ENCODE assay signal across 1 cellular context in genomic region chr1:161304927-161305871, GRCh38.
TF ChIP-seq lines count a peak whose summit lies in the region.

No MANE protein-coding gene starts in this region.

TF ChIP-seq in WTC11, 78 proteins besides CTCF, POLR2A, EP300 and RAD21 (continued from another document):
- no peak for TF ChIP-seq ZNF425 (CRISPR knock-in tag; conservative IDR thresholded peaks at IDR 0.05)
- TF ChIP-seq ZNF138 (CRISPR knock-in tag; conservative IDR thresholded peaks at IDR 0.05), result no peak
- TF ChIP-seq ERG (CRISPR knock-in tag; IDR thresholded peaks at IDR 0.05), result no peak
